24 cellular contexts compared by ENCODE assay signal in genomic region chr11:9851366-9851765, GRCh38.
DNase-seq lines count a peak whose midpoint lies in the region; ATAC-seq and TF ChIP-seq lines count a peak whose summit lies in the region.
"Had no signal": no experiment of that assay in that cellular context is flagged by ENCODE, and none has a peak within 500 bp of the region (broad histone marks: within the 10 kb centered on the region; RNA-seq: fewer than 3 reads in every experiment).

No MANE protein-coding gene starts in this region.

- no peak for TF ChIP-seq CTCF in AG10803 (conservative IDR thresholded peaks at IDR 0.05; ENCODE audit: low read length)
- TF ChIP-seq CTCF in PC-3 (conservative IDR thresholded peaks at IDR 0.05; ENCODE audit: low read depth, low read length), result no peak
- no peak for TF ChIP-seq CTCF in chondrocyte (IDR thresholded peaks at IDR 0.05)
- TF ChIP-seq CTCF in nephron (IDR thresholded peaks at IDR 0.05; ENCODE audit: unreplicated experiment in 3 of 3), result no peak
- TF ChIP-seq CTCF in Caco-2 (IDR thresholded peaks at IDR 0.05; ENCODE audit: insufficient read depth in 1 of 2, low read depth in 1 of 2, low read length in 1 of 2, severe bottlenecking in 1 of 2, unreplicated experiment in 1 of 2), result no peak

- no peak overlapping the region for H3K4me3 Mint-ChIP-seq in chondrocyte (ENCODE audit: unreplicated experiment)
- H3K4me3 Mint-ChIP-seq in nephron, result no peak overlapping the region
- H3K4me3 Mint-ChIP-seq in Caco-2 (ENCODE audit: unreplicated experiment), result no peak overlapping the region
- H3K4me3 Mint-ChIP-seq: activated naive CD4-positive, alpha-beta T cell treated with anti-CD3 and anti-CD28 coated beads, Interleukin-2, amount 10 ng/mL, durations not matched to agents 7 days and 5 days; activated T-cell treated with anti-CD3 and anti-CD28 coated beads, Interleukin-2, amount 50 U/mL, for 4 hours; CD8-positive, alpha-beta memory T cell; stimulated activated effector memory CD8-positive, alpha-beta T cell treated with anti-CD3 and anti-CD28 coated beads, Interleukin-12 subunit alpha, Interleukin-12 subunit beta, amount 100 ng/mL, for 72 hours had no signal

- H3K9me3 Mint-ChIP-seq in chondrocyte (ENCODE audit: low read depth) (no peaks in the 10 kb centered on the region), nephron (no peaks in the 10 kb centered on the region), Caco-2 (ENCODE audit: unreplicated experiment) (no peaks in the 10 kb centered on the region)
- H3K9me3 Mint-ChIP-seq: activated naive CD4-positive, alpha-beta T cell treated with anti-CD3 and anti-CD28 coated beads, Interleukin-2, amount 10 ng/mL, durations not matched to agents 7 days and 5 days; activated T-cell treated with anti-CD3 and anti-CD28 coated beads, Interleukin-2, amount 50 U/mL, for 4 hours; CD8-positive, alpha-beta memory T cell; stimulated activated effector memory CD8-positive, alpha-beta T cell treated with anti-CD3 and anti-CD28 coated beads, Interleukin-12 subunit alpha, Interleukin-12 subunit beta, amount 100 ng/mL, for 72 hours had no signal

- BruUV-seq in PC-3 (replicated peaks; lab: Mats Ljungman, UMichigan) (no TSS peak), Caco-2 (replicated peaks; lab: Mats Ljungman, UMichigan) (no TSS peak)

- intact Hi-C loops in PC-3 (cut with micrococcal nuclease), result loop anchor here (1.0 kb wide), 1 partner anchor 11 kb away; no protein-coding TSS in a partner anchor
- intact Hi-C loops in Caco-2 (cut with micrococcal nuclease; ENCODE audit: unreplicated experiment), result no loop called here

- H3K27me3 Mint-ChIP-seq in chondrocyte (ENCODE audit: low read depth), result no peaks in the 10 kb centered on the region
- H3K27me3 Mint-ChIP-seq in nephron (ENCODE audit: low read depth), result no peaks in the 10 kb centered on the region
- no peaks in the 10 kb centered on the region for H3K27me3 Mint-ChIP-seq in Caco-2 (ENCODE audit: insufficient read depth, unreplicated experiment)
- H3K27me3 Mint-ChIP-seq: activated naive CD4-positive, alpha-beta T cell treated with anti-CD3 and anti-CD28 coated beads, Interleukin-2, amount 10 ng/mL, durations not matched to agents 7 days and 5 days had no signal

- H3K4me3 ChIP-seq in AG10803 (ENCODE audit: low read length) (no peak overlapping the region), PC-3 (ENCODE audit: low read length) (no peak overlapping the region), Caco-2 (ENCODE audit: low read depth, low read length) (no peak overlapping the region)
- H3K4me3 ChIP-seq: ascending aorta, coronary artery, lung had no signal

- POLR2A ChIA-PET in PC-3 (lab: Charles Lee; ENCODE audit: unreplicated experiment) (interaction anchor here (0.8 kb wide), 1 partner anchor 12 kb away, joined by 5 read pairs; no protein-coding TSS in a partner anchor), Caco-2 (lab: Charles Lee) (no interaction called here)

- H3K79me2 ChIP-seq in PC-3 (ENCODE audit: low read length), result no peaks in the 10 kb centered on the region
- H3K79me2 ChIP-seq: parathyroid adenoma had no signal

- no peak overlapping the region for H3K4me2 ChIP-seq in PC-3 (ENCODE audit: low read length)

- peaks cover 38% of the 10 kb centered on the region for H3K4me1 Mint-ChIP-seq in chondrocyte (ENCODE audit: low read depth)
- peaks cover 4% of the 10 kb centered on the region for H3K4me1 Mint-ChIP-seq in nephron
- peaks cover 29% of the 10 kb centered on the region for H3K4me1 Mint-ChIP-seq in Caco-2 (ENCODE audit: low read depth, unreplicated experiment)
- H3K4me1 Mint-ChIP-seq: stimulated activated effector memory CD8-positive, alpha-beta T cell treated with anti-CD3 and anti-CD28 coated beads, Interleukin-12 subunit alpha, Interleukin-12 subunit beta, amount 100 ng/mL, for 72 hours had no signal

- no peaks in the 10 kb centered on the region for H3F3A ChIP-seq in PC-3 (ENCODE audit: low read length, unreplicated experiment)

- DNase-seq in AG10803 (ENCODE audit: low read depth), result peak; percentile 66
- peak; percentile 38 for DNase-seq in PC-3
- no peak for DNase-seq in chondrocyte (ENCODE audit: low spot score)
- DNase-seq in Caco-2, result no peak
- no peak for DNase-seq in NCI-H1048 (lab: John Stamatoyannopoulos, UW)
- DNase-seq: activated CD4-positive, alpha-beta T cell treated with anti-CD3 and anti-CD28 coated beads for 1 hour; activated CD8-positive, alpha-beta memory T cell treated with anti-CD3 and anti-CD28 coated beads for 24 hours; activated naive CD4-positive, alpha-beta T cell treated with anti-CD3 and anti-CD28 coated beads, Interleukin-2, amount 10 ng/mL, durations not matched to agents 7 days and 5 days; activated T-cell treated with anti-CD3 and anti-CD28 coated beads, Interleukin-2, amount 50 U/mL, for 4 hours; CD8-positive, alpha-beta memory T cell; DND-41; NCI-H1694 treated with DMSO at 0.1 percent for 48 hours; NCI-H69; SHP77 had no signal

- H3K4me1 ChIP-seq in PC-3 (ENCODE audit: insufficient read depth, low read length), result no peaks in the 10 kb centered on the region
- H3K4me1 ChIP-seq in Caco-2, result peaks cover 19% of the 10 kb centered on the region
- H3K4me1 ChIP-seq: ascending aorta, parathyroid adenoma had no signal

- no peak overlapping the region for H2AFZ ChIP-seq in PC-3 (ENCODE audit: low read length)
- H2AFZ ChIP-seq: parathyroid adenoma had no signal

- H3K9me2 ChIP-seq in PC-3 (replicated peaks; ENCODE audit: low read length), result no peaks in the 10 kb centered on the region

- ATAC-seq in PC-3 (peak; percentile 76), HG03571 (IDR thresholded peaks at IDR 0.05; ENCODE audit: unreplicated experiment) (no peak), HG03280 (IDR thresholded peaks at IDR 0.05; ENCODE audit: unreplicated experiment) (no peak)
- ATAC-seq: activated T-cell treated with anti-CD3 and anti-CD28 coated beads, Interleukin-2, amount 50 U/mL, for 4 hours; HCT116; sciatic nerve; stimulated activated effector memory CD8-positive, alpha-beta T cell treated with anti-CD3 and anti-CD28 coated beads, Interleukin-12 subunit alpha, Interleukin-12 subunit beta, amount 100 ng/mL, for 72 hours had no signal

- peaks cover 3% of the 10 kb centered on the region for H3K36me3 ChIP-seq in PC-3 (ENCODE audit: low read depth, low read length)
- peaks cover 1% of the 10 kb centered on the region for H3K36me3 ChIP-seq in Caco-2 (ENCODE audit: control insufficient read depth, insufficient read depth, low read length)

- H3K27me3 ChIP-seq in PC-3 (ENCODE audit: low read length) (no peaks in the 10 kb centered on the region), Caco-2 (replicated peaks; ENCODE audit: control insufficient read depth, insufficient read depth, low read length) (no peaks in the 10 kb centered on the region)
- H3K27me3 ChIP-seq: ascending aorta had no signal

- CTCF ChIA-PET in PC-3 (lab: Charles Lee) (no interaction called here), Caco-2 (lab: Charles Lee) (no interaction called here)

- no peak overlapping the region for H3K27ac ChIP-seq in PC-3 (ENCODE audit: low read length)
- H3K27ac ChIP-seq: ascending aorta, coronary artery, parathyroid adenoma had no signal

- H3K27ac Mint-ChIP-seq in chondrocyte (ENCODE audit: unreplicated experiment) (peak overlapping the region; percentile 50), nephron (peak overlapping the region in 2 of 3 experiments; percentile 35 to 64), Caco-2 (ENCODE audit: unreplicated experiment) (no peak overlapping the region)
- H3K27ac Mint-ChIP-seq: activated naive CD4-positive, alpha-beta T cell treated with anti-CD3 and anti-CD28 coated beads, Interleukin-2, amount 10 ng/mL, durations not matched to agents 7 days and 5 days; CD8-positive, alpha-beta memory T cell; stimulated activated effector memory CD8-positive, alpha-beta T cell treated with anti-CD3 and anti-CD28 coated beads, Interleukin-12 subunit alpha, Interleukin-12 subunit beta, amount 100 ng/mL, for 72 hours had no signal

- no peak overlapping the region for H3K9ac ChIP-seq in PC-3 (ENCODE audit: low read length)
- H3K9ac ChIP-seq: parathyroid adenoma had no signal

- no peaks in the 10 kb centered on the region for H4K20me1 ChIP-seq in PC-3 (ENCODE audit: low read length)

- H3K36me3 Mint-ChIP-seq in chondrocyte (ENCODE audit: low read depth), result peaks cover 4% of the 10 kb centered on the region
- H3K36me3 Mint-ChIP-seq in nephron (ENCODE audit: low read depth), result peaks cover 43% of the 10 kb centered on the region
- H3K36me3 Mint-ChIP-seq in Caco-2 (ENCODE audit: insufficient read depth, unreplicated experiment), result peaks cover 49% of the 10 kb centered on the region
- H3K36me3 Mint-ChIP-seq: activated naive CD4-positive, alpha-beta T cell treated with anti-CD3 and anti-CD28 coated beads, Interleukin-2, amount 10 ng/mL, durations not matched to agents 7 days and 5 days; stimulated activated effector memory CD8-positive, alpha-beta T cell treated with anti-CD3 and anti-CD28 coated beads, Interleukin-12 subunit alpha, Interleukin-12 subunit beta, amount 100 ng/mL, for 72 hours had no signal

- H3K9me3 ChIP-seq in PC-3 (ENCODE audit: low read length) (no peaks in the 10 kb centered on the region), Caco-2 (no peaks in the 10 kb centered on the region)
- H3K9me3 ChIP-seq: ascending aorta had no signal

Comparison
In these comparisons a context has a peak if more than half of its experiments do, and no peak if none do; other contexts are left out.
1. DNase-seq: peak in AG10803 (single experiment) and PC-3 (single experiment); none in chondrocyte (single experiment), Caco-2 (0 of 2) and NCI-H1048 (single experiment).